Comparison of ENCODE assay signal across 12 cellular contexts in genomic region chr6:152828431-152828830, GRCh38.
A peak's percentile ranks its signal among the peaks of the same experiment; 100 is the strongest.
DNase-seq lines count a peak whose midpoint lies in the region; ATAC-seq and TF ChIP-seq lines count a peak whose summit lies in the region.
"Had no signal": no experiment of that assay in that cellular context is flagged by ENCODE, and none has a peak within 500 bp of the region (broad histone marks: within the 10 kb centered on the region; RNA-seq: fewer than 3 reads in every experiment).

No MANE protein-coding gene starts in this region.

- ATAC-seq in gastroesophageal sphincter, result no peak
- ATAC-seq: A549, HCT116 had no signal

- DNase-seq in NCI-H1105 treated with DMSO at 0.1 percent for 48 hours (lab: John Stamatoyannopoulos, UW), result peak; percentile 29
- peak; percentile 71 for DNase-seq in NCI-H524 treated with DMSO at 0.1 percent for 48 hours (lab: John Stamatoyannopoulos, UW)
- peak; percentile 92 for DNase-seq in cerebellar cortex (ENCODE audit: low spot score)
- no peak for DNase-seq in stimulated activated CD4-positive, alpha-beta T cell treated with anti-CD3 and anti-CD28 coated beads, Interleukin-12 subunit alpha, Interleukin-12 subunit beta, amount 100 ng/mL, for 4 hours
- no peak for DNase-seq in RKO (ENCODE audit: low spot score)
- DNase-seq: Caco-2; CD8-positive, alpha-beta memory T cell; DMS53 had no signal

- H3K36me3 ChIP-seq in gastroesophageal sphincter, result no peaks in the 10 kb centered on the region

- H3K4me3 ChIP-seq in gastroesophageal sphincter, result no peak overlapping the region
- H3K4me3 ChIP-seq: A549 had no signal

- H3K4me1 ChIP-seq in gastroesophageal sphincter, result no peaks in the 10 kb centered on the region
- H3K4me1 ChIP-seq: A549, Caco-2 had no signal

- 10 to 37% methylated on average over 1 of the region's 1 CpG for WGBS in gastroesophageal sphincter (ENCODE audit: low coverage in 1 of 2), 2 donors

- H3K27me3 ChIP-seq in gastroesophageal sphincter, result no peaks in the 10 kb centered on the region

- no peak for TF ChIP-seq EP300 in gastroesophageal sphincter (IDR thresholded peaks at IDR 0.05)

- H3K27ac ChIP-seq in gastroesophageal sphincter, result no peak overlapping the region
- H3K27ac ChIP-seq: A549, HL-60 had no signal

- no peak for TF ChIP-seq CTCF in gastroesophageal sphincter (IDR thresholded peaks at IDR 0.05)

- no peak for TF ChIP-seq POLR2A in gastroesophageal sphincter (IDR thresholded peaks at IDR 0.05)

- H3K9me3 ChIP-seq in gastroesophageal sphincter, result no peaks in the 10 kb centered on the region
- H3K9me3 ChIP-seq: A549, Caco-2 had no signal

Comparison
In these comparisons a context has a peak if more than half of its experiments do, and no peak if none do; other contexts are left out.
1. DNase-seq: peak in NCI-H1105 treated with DMSO at 0.1 percent for 48 hours (single experiment), NCI-H524 treated with DMSO at 0.1 percent for 48 hours (single experiment) and cerebellar cortex (single experiment); none in stimulated activated CD4-positive, alpha-beta T cell treated with anti-CD3 and anti-CD28 coated beads, Interleukin-12 subunit alpha, Interleukin-12 subunit beta, amount 100 ng/mL, for 4 hours (single experiment) and RKO (single experiment).